In genomic region chr3:29267231-29267630, GRCh38 we compare ENCODE assay signal across 15 cellular contexts.
"Had no signal": no experiment of that assay in that cellular context is flagged by ENCODE, and none has a peak within 500 bp of the region (broad histone marks: within the 10 kb centered on the region; RNA-seq: fewer than 3 reads in every experiment).

No MANE protein-coding gene starts in this region.

- ATAC-seq: activated CD8-positive, alpha-beta memory T cell treated with anti-CD3 and anti-CD28 coated beads, Interleukin-2, amount 10 ng/mL, durations not matched to agents 7 days and 5 days; activated T-helper 17 cell treated with anti-CD3 and anti-CD28 coated beads, Interleukin-2, amount 50 U/mL, for 72 hours; foreskin keratinocyte; lower lobe of right lung; natural killer cell treated with Interleukin-12 subunit alpha and Interleukin-12 subunit beta and Interleukin-15 and Interleukin-18, amount 100 ng/mL, for 72 hours; stimulated activated naive B cell treated with anti-CD40 and anti-IgM and Interleukin-4, amounts not matched to agents 10 μg/mL and 1 μg/mL and 100 μg/mL, for 72 hours had no signal

- DNase-seq: activated CD4-positive, alpha-beta memory T cell treated with anti-CD3 and anti-CD28 coated beads, Interleukin-2, amount 10 ng/mL, durations not matched to agents 7 days and 5 days; activated CD4-positive, alpha-beta T cell treated with anti-CD3 and anti-CD28 coated beads for 48 hours; activated CD4-positive, CD25-positive, alpha-beta regulatory T cell; activated CD8-positive, alpha-beta memory T cell treated with anti-CD3 and anti-CD28 coated beads, Interleukin-2, amount 10 ng/mL, durations not matched to agents 7 days and 5 days; activated naive CD4-positive, alpha-beta T cell treated with Interleukin-2 at 50 U/mL for 16 hours; activated naive CD8-positive, alpha-beta T cell treated with anti-CD3 and anti-CD28 coated beads, Interleukin-2, amount 10 ng/mL, durations not matched to agents 7 days and 5 days; amygdala; colonic mucosa; foreskin keratinocyte; hypothalamus; lower lobe of right lung; stimulated activated naive B cell treated with anti-CD40 and anti-IgM and Interleukin-4, amounts not matched to agents 10 μg/mL and 1 μg/mL and 100 μg/mL, for 72 hours; upper lobe of left lung had no signal
